22 cellular contexts compared by ENCODE assay signal in genomic region chr5:73129143-73129542, GRCh38. TPM values are rescaled to one million over a fixed set of nuclear protein-coding genes. Genes with fewer than 3 reads are reported as not detected.
DNase-seq lines count a peak whose midpoint lies in the region; ATAC-seq and TF ChIP-seq lines count a peak whose summit lies in the region.
"Had no signal": no experiment of that assay in that cellular context is flagged by ENCODE, and none has a peak within 500 bp of the region (broad histone marks: within the 10 kb centered on the region; RNA-seq: fewer than 3 reads in every experiment).

No MANE protein-coding gene starts in this region.

- H3K9ac ChIP-seq in Loucy (ENCODE audit: low read depth, low read length, poor library complexity, severe bottlenecking) (no peak overlapping the region), mucosa of stomach (ENCODE audit: low read length) (peak overlapping the region; percentile 64)
- H3K9ac ChIP-seq: BLaER1 had no signal

- no peaks in the 10 kb centered on the region for H4K20me1 ChIP-seq in Loucy (ENCODE audit: insufficient read depth, low read length, poor library complexity, severe bottlenecking)
- H4K20me1 ChIP-seq: BLaER1 had no signal

- no peak overlapping the region for H3K4me3 Mint-ChIP-seq in Calu3 (ENCODE audit: low read depth, unreplicated experiment)
- H3K4me3 Mint-ChIP-seq: CD4-positive, alpha-beta T cell had no signal

- H3K36me3 Mint-ChIP-seq in Calu3 (ENCODE audit: insufficient read depth, unreplicated experiment), result peaks cover 20% of the 10 kb centered on the region

- H3K9me3 ChIP-seq in Loucy (ENCODE audit: insufficient read depth, low read depth, low read length), result no peaks in the 10 kb centered on the region
- no peaks in the 10 kb centered on the region for H3K9me3 ChIP-seq in mucosa of stomach (ENCODE audit: control insufficient read depth, low read length)
- H3K9me3 ChIP-seq in transverse colon, result no peaks in the 10 kb centered on the region
- H3K9me3 ChIP-seq: BLaER1 had no signal

- TF ChIP-seq POLR2A in transverse colon (IDR thresholded peaks at IDR 0.05), result no peak

- in situ Hi-C loops in transverse colon (cut with MboI; ENCODE audit: low pct_ligation_motif_present in 1 of 4, low pct_unique_long_range_greater_than_20kb in 1 of 4, low sequenced_read_pairs in 3 of 4), result no loop called here

- intact Hi-C loops in transverse colon (cut with DNase I; ENCODE audit: low total_unique reads) (no loop called here), Calu3 (cut with micrococcal nuclease; ENCODE audit: unreplicated experiment) (no loop called here)

- no peaks in the 10 kb centered on the region for H3K79me2 ChIP-seq in Loucy (ENCODE audit: insufficient read depth, low read length)

- H3K4me2 ChIP-seq in Loucy (ENCODE audit: low read depth, low read length, poor library complexity, severe bottlenecking), result no peak overlapping the region
- H3K4me2 ChIP-seq: BLaER1 had no signal

- H3K4me1 Mint-ChIP-seq in Calu3 (ENCODE audit: low read depth, unreplicated experiment), result peaks cover 16% of the 10 kb centered on the region

- no peaks in the 10 kb centered on the region for H3K36me3 ChIP-seq in Loucy (ENCODE audit: insufficient read depth, low read length)
- H3K36me3 ChIP-seq in mucosa of stomach (ENCODE audit: control insufficient read depth, insufficient read depth, low read length), result no peaks in the 10 kb centered on the region
- no peaks in the 10 kb centered on the region for H3K36me3 ChIP-seq in transverse colon
- H3K36me3 ChIP-seq: BLaER1 had no signal

- DNase-seq in ecto neural progenitor cell (ENCODE audit: low spot score) (peak; percentile 7), transverse colon (no peak), Calu3 (no peak)
- DNase-seq: ACHN; CD4-positive, alpha-beta T cell; COR-L47; DMS 273 treated with DMSO at 0.1 percent for 48 hours; DMS79 treated with DMSO at 0.1 percent for 48 hours; NCI-H1092; NCI-H1436 treated with DMSO at 0.1 percent for 48 hours; NCI-H2029; NCI-H226; NCI-H510A treated with DMSO at 0.1 percent for 48 hours; NCI-H748 treated with DMSO at 0.1 percent for 48 hours; NK-92 treated with Interleukin-12 subunit alpha and Interleukin-12 subunit beta, amount 100 ng/mL, for 24 hours; SHP77 treated with DMSO at 0.1 percent for 48 hours had no signal

- no peak for ATAC-seq in HG02938 (IDR thresholded peaks at IDR 0.05; ENCODE audit: unreplicated experiment)
- ATAC-seq in HG03378 (IDR thresholded peaks at IDR 0.05; ENCODE audit: unreplicated experiment), result no peak

- H3K27ac Mint-ChIP-seq in Calu3 (ENCODE audit: unreplicated experiment), result no peak overlapping the region
- H3K27ac Mint-ChIP-seq: CD4-positive, alpha-beta T cell had no signal

- 0 out of 2 replicates have a peak overlapping the region, but pooled peaks have one; percentile 19 for H2AFZ ChIP-seq in Loucy (ENCODE audit: low read length)

- CTCF ChIA-PET in Calu3 (lab: Charles Lee), result no interaction called here

- TF ChIP-seq CTCF in Loucy (conservative IDR thresholded peaks at IDR 0.05; ENCODE audit: low read length), result no peak
- no peak for TF ChIP-seq CTCF in transverse colon (IDR thresholded peaks at IDR 0.05)
- no peak for TF ChIP-seq CTCF in Calu3 (IDR thresholded peaks at IDR 0.05; ENCODE audit: unreplicated experiment)

- H3F3A ChIP-seq in Loucy (ENCODE audit: low read depth), result no peaks in the 10 kb centered on the region

- no peaks in the 10 kb centered on the region for H3K4me1 ChIP-seq in Loucy (ENCODE audit: insufficient read depth, low read length, poor library complexity, severe bottlenecking)
- H3K4me1 ChIP-seq in mucosa of stomach (ENCODE audit: control insufficient read depth, insufficient read depth, low read length), result peaks cover 55% of the 10 kb centered on the region
- H3K4me1 ChIP-seq in transverse colon, result peaks cover 0 to 43% (median 17%) of the 10 kb centered on the region in 4 donors
- H3K4me1 ChIP-seq: BLaER1 had no signal

- H3K4me3 ChIP-seq in Loucy (ENCODE audit: low read length, poor library complexity, severe bottlenecking), result no peak overlapping the region
- H3K4me3 ChIP-seq in mucosa of stomach (ENCODE audit: low read length), result no peak overlapping the region
- no peak overlapping the region for H3K4me3 ChIP-seq in transverse colon
- H3K4me3 ChIP-seq: BLaER1 had no signal

- peak overlapping the region in 3 of 4 donors; percentile 33 to 60 (median 47) for H3K27ac ChIP-seq in transverse colon
- H3K27ac ChIP-seq: BLaER1, RWPE1 had no signal

- no TSS peak for BruUV-seq in Calu3 (replicated peaks; lab: Mats Ljungman, UMichigan)

- TF ChIP-seq EP300 in transverse colon (IDR thresholded peaks at IDR 0.05; ENCODE audit: low read depth), result no peak

- H3K9me2 ChIP-seq in Loucy (replicated peaks; ENCODE audit: low read depth, low read length), result no peaks in the 10 kb centered on the region

- H3K27me3 Mint-ChIP-seq in Calu3 (ENCODE audit: unreplicated experiment), result no peaks in the 10 kb centered on the region

- 51 to 71% methylated on average over 3 to 5 of the region's 5 CpGs for WGBS in transverse colon (ENCODE audit: low coverage in 1 of 2), 2 donors

- H3K27me3 ChIP-seq in Loucy (ENCODE audit: insufficient read depth, low read length, poor library complexity, severe bottlenecking) (no peaks in the 10 kb centered on the region), mucosa of stomach (ENCODE audit: control insufficient read depth, insufficient read depth, low read length) (no peaks in the 10 kb centered on the region), transverse colon (no peaks in the 10 kb centered on the region)
- H3K27me3 ChIP-seq: BLaER1 had no signal

- no peaks in the 10 kb centered on the region for H3K9me3 Mint-ChIP-seq in Calu3 (ENCODE audit: low read depth, unreplicated experiment)
- H3K9me3 Mint-ChIP-seq: CD4-positive, alpha-beta T cell had no signal

RNA-seq across cellular contexts. Expression of gene TMEM171, which starts 8.8 kb away (rescaled TPM):
- total RNA-seq in transverse colon (100 to 1,000 TPM in 2 of 4 donors, 10 to 100 TPM in 2; 32.8 to 179 (median 114) TPM), Calu3 (2022) (18.4 and 20.8 TPM in 2 replicates)
- total RNA-seq: CD4-positive, alpha-beta T cell had no signal

RNA-seq across cellular contexts. Expression of gene TMEM174, which starts 43.9 kb away (rescaled TPM):
- under 1 TPM in 1 of 4 donors, not detected in 3; 0.64 TPM for total RNA-seq in transverse colon
- total RNA-seq in Calu3 (2022), result not detected in 2 replicates
- total RNA-seq: CD4-positive, alpha-beta T cell had no signal
